Comparison of ENCODE assay signal across 8 cellular contexts in genomic region chr3:49295489-49296058, GRCh38. TPM values are rescaled to one million over a fixed set of nuclear protein-coding genes. Genes with fewer than 3 reads are reported as not detected.
DNase-seq lines count a peak whose midpoint lies in the region; ATAC-seq and TF ChIP-seq lines count a peak whose summit lies in the region.

No MANE protein-coding gene starts in this region.

- ATAC-seq in SK-N-SH treated with all-trans-retinoic acid at 6 μM for 48 hours = peak; percentile 54
- ATAC-seq in naive B cell (ENCODE audit: low read depth in 2 of 2) = peak; percentile 32 to 33
- ATAC-seq in HG03378 (IDR thresholded peaks at IDR 0.05; ENCODE audit: unreplicated experiment) = no peak

- peaks cover 6 to 22% of the 10 kb centered on the region in 2 donors for H3K36me3 Mint-ChIP-seq in naive B cell

- peak overlapping the region in 5 of 6 donors; percentile 37 to 64 (median 53) for H3K27ac Mint-ChIP-seq in naive B cell

- CTCF ChIA-PET in AG04449 (lab: Yijun Ruan, JAX) = interaction anchor here (2.5 kb wide), 1 partner anchor 155 kb away, joined by 14 read pairs; no protein-coding TSS in a partner anchor

- H3K9me3 Mint-ChIP-seq in naive B cell = no peaks in the 10 kb centered on the region

- no peak for DNase-seq in AG04449 (ENCODE audit: low read depth, low spot score)
- peak; percentile 55 for DNase-seq in choroid plexus epithelial cell (ENCODE audit: low read depth)
- DNase-seq in naive B cell = peak; percentile 16
- DNase-seq in NCI-H510A (lab: John Stamatoyannopoulos, UW) = no peak
- DNase-seq in GM20000 (ENCODE audit: low spot score) = no peak

- no peaks in the 10 kb centered on the region for H3K27me3 Mint-ChIP-seq in naive B cell

- H3K4me3 ChIP-seq in AG04449 (ENCODE audit: low read depth, low read length) = no peak overlapping the region
- no peak overlapping the region for H3K4me3 ChIP-seq in choroid plexus epithelial cell (ENCODE audit: low read depth, low read length)

- POLR2A ChIA-PET in AG04449 (lab: Yijun Ruan, JAX) = no interaction called here

- peak; percentile 36 for TF ChIP-seq CTCF in AG04449 (IDR thresholded peaks at IDR 0.05; ENCODE audit: insufficient read depth, low read length, missing control alignments)
- peak; percentile 60 for TF ChIP-seq CTCF in GM12872 (IDR thresholded peaks at IDR 0.05; ENCODE audit: insufficient read depth, low read depth, low read length)
- TF ChIP-seq CTCF in choroid plexus epithelial cell (conservative IDR thresholded peaks at IDR 0.05; ENCODE audit: low read depth, low read length) = peak; percentile 73
- TF ChIP-seq CTCF in GM20000 (IDR thresholded peaks at IDR 0.05; ENCODE audit: extremely low read depth, missing control alignments) = no peak

- H3K4me1 Mint-ChIP-seq in naive B cell = peaks cover 0 to 1% (median 0%) of the 10 kb centered on the region in 3 donors

- no peak overlapping the region for H3K4me3 Mint-ChIP-seq in naive B cell

TF ChIP-seq in SK-N-SH treated with all-trans-retinoic acid at 6 μM for 48 hours, 23 proteins besides CTCF, POLR2A, EP300 and RAD21:
- TF ChIP-seq TCF4 (CRISPR knock-in tag; IDR thresholded peaks at IDR 0.05; ENCODE audit: borderline replicate concordance) (peak; percentile 25; the same call in 1 of the 2 replicates), PPARA (CRISPR knock-in tag; IDR thresholded peaks at IDR 0.05; ENCODE audit: borderline replicate concordance) (no peak), ZNF8 (CRISPR knock-in tag; IDR thresholded peaks at IDR 0.05) (no peak), ISL1 (CRISPR knock-in tag; IDR thresholded peaks at IDR 0.05) (no peak), CSRNP3 (CRISPR knock-in tag; IDR thresholded peaks at IDR 0.05) (no peak), BACH2 (CRISPR knock-in tag; IDR thresholded peaks at IDR 0.05; ENCODE audit: borderline replicate concordance) (no peak), PATZ1 (CRISPR knock-in tag; IDR thresholded peaks at IDR 0.05; ENCODE audit: borderline replicate concordance) (no peak), ZFP30 (CRISPR knock-in tag; IDR thresholded peaks at IDR 0.05) (no peak)

RNA-seq across cellular contexts. Expression of gene C3orf62, which starts 18.5 kb away (rescaled TPM):
- 1 to 10 TPM in 3 of 6 donors, under 1 TPM in 3; 0.44 to 1.4 (median 0.91) TPM for polyA plus RNA-seq in naive B cell (ENCODE audit: low read depth in 6 of 6)

RNA-seq across cellular contexts. Expression of gene USP4, which starts 44.3 kb away (rescaled TPM):
- 10 to 100 TPM; 52.5 to 81.7 (median 60.9) TPM for polyA plus RNA-seq in naive B cell (ENCODE audit: low read depth in 6 of 6)

Comparison
In these comparisons a context has a peak if more than half of its experiments do, and no peak if none do; other contexts are left out.
1. DNase-seq: peak in choroid plexus epithelial cell (single experiment) and naive B cell (single experiment); none in AG04449 (single experiment), NCI-H510A (single experiment) and GM20000 (single experiment).